Comparison of ENCODE assay signal across 14 cellular contexts in genomic region chr18:78542204-78542603, GRCh38.
DNase-seq lines count a peak whose midpoint lies in the region; ATAC-seq and TF ChIP-seq lines count a peak whose summit lies in the region.
"Had no signal": no experiment of that assay in that cellular context is flagged by ENCODE, and none has a peak within 500 bp of the region (broad histone marks: within the 10 kb centered on the region; RNA-seq: fewer than 3 reads in every experiment).

No MANE protein-coding gene starts in this region.

- ATAC-seq in heart right ventricle: peak; percentile 49 to 97 (median 86)
- no peak for ATAC-seq in HG03135 (IDR thresholded peaks at IDR 0.05; ENCODE audit: unreplicated experiment)
- no peak for ATAC-seq in T-cell (replicated peaks in 1 of 4)
- ATAC-seq: activated T-cell treated with anti-CD3 and anti-CD28 coated beads, Interleukin-2, amount 50 U/mL, for 72 hours; naive thymus-derived CD8-positive, alpha-beta T cell had no signal

- H3K4me1 ChIP-seq in heart right ventricle (peaks cover 0 to 22% (median 11%) of the 10 kb centered on the region in 9 donors), prostate gland (replicated peaks) (no peaks in the 10 kb centered on the region)

- CTCF ChIA-PET in RWPE1 (lab: Yijun Ruan, JAX) (no interaction called here), T-cell (lab: Charles Lee) (interaction anchor here in 1 of 2 donors (1.2 kb wide), 1 partner anchor 10 kb away, joined by 3 read pairs; no protein-coding TSS in a partner anchor)

- H3K9me3 Mint-ChIP-seq in T-cell: no peaks in the 10 kb centered on the region
- H3K9me3 Mint-ChIP-seq: activated T-cell treated with anti-CD3 and anti-CD28 coated beads, Interleukin-2, amount 50 U/mL, for 72 hours had no signal

- TF ChIP-seq CTCF in RWPE1 (conservative IDR thresholded peaks at IDR 0.05; ENCODE audit: low read depth) (no peak), heart right ventricle (IDR thresholded peaks at IDR 0.05) (no peak), prostate gland (IDR thresholded peaks at IDR 0.05) (no peak)

- H3K36me3 ChIP-seq in H7 (replicated peaks; ENCODE audit: control insufficient read depth, insufficient read depth, low read length): no peaks in the 10 kb centered on the region
- no peaks in the 10 kb centered on the region for H3K36me3 ChIP-seq in heart right ventricle
- H3K36me3 ChIP-seq in prostate gland: no peaks in the 10 kb centered on the region
- H3K36me3 ChIP-seq: thoracic aorta had no signal

- H3K9me3 ChIP-seq in heart right ventricle: no peaks in the 10 kb centered on the region
- no peaks in the 10 kb centered on the region for H3K9me3 ChIP-seq in prostate gland
- H3K9me3 ChIP-seq: thoracic aorta had no signal

- 7 to 18% methylated on average over 4 of the region's 4 CpGs for WGBS in heart right ventricle, 2 donors
- WGBS in prostate gland: 2% methylated on average over 4 of the region's 4 CpGs

- H3K4me1 Mint-ChIP-seq in T-cell: peaks cover 0 to 7% (median 0%) of the 10 kb centered on the region in 3 donors
- H3K4me1 Mint-ChIP-seq: naive thymus-derived CD8-positive, alpha-beta T cell had no signal

- no peak for TF ChIP-seq POLR2A in prostate gland (IDR thresholded peaks at IDR 0.05)

- H3K4me3 Mint-ChIP-seq in T-cell: no peak overlapping the region
- H3K4me3 Mint-ChIP-seq: activated T-cell treated with anti-CD3 and anti-CD28 coated beads, Interleukin-2, amount 50 U/mL, for 72 hours; naive thymus-derived CD8-positive, alpha-beta T cell had no signal

- no peak overlapping the region for H3K27ac Mint-ChIP-seq in T-cell
- H3K27ac Mint-ChIP-seq: activated T-cell treated with anti-CD3 and anti-CD28 coated beads, Interleukin-2, amount 50 U/mL, for 72 hours; naive thymus-derived CD8-positive, alpha-beta T cell had no signal

- DNase-seq in H7: peak; percentile 59
- DNase-seq in RWPE1 (ENCODE audit: low spot score): peak; percentile 59
- DNase-seq in heart right ventricle: peak; percentile 54 to 72
- peak; percentile 92 for DNase-seq in prostate gland (ENCODE audit: low spot score)
- no peak for DNase-seq in NCI-H2029 (lab: John Stamatoyannopoulos, UW)
- DNase-seq in iPS-NIHi7 (ENCODE audit: extremely low spot score): no peak
- DNase-seq in T-cell: no peak
- DNase-seq: activated T-cell treated with anti-CD3 and anti-CD28 coated beads, Interleukin-2, amount 50 U/mL, for 72 hours; glutamatergic neuron; naive thymus-derived CD8-positive, alpha-beta T cell; NCI-H82; stimulated activated CD4-positive, alpha-beta T cell treated with anti-CD3 and anti-CD28 coated beads, Interleukin-2, amount 100 ng/mL, for 48 hours had no signal

- H3K27me3 Mint-ChIP-seq in T-cell: no peaks in the 10 kb centered on the region

- POLR2A ChIA-PET in RWPE1 (lab: Yijun Ruan, JAX; ENCODE audit: low non-redundant PET) (no interaction called here), T-cell (lab: Charles Lee) (no interaction called here)

- intact Hi-C loops in heart right ventricle (cut with DNase I) (no loop called here), prostate gland (cut with DNase I) (no loop called here)

- H3K27ac ChIP-seq in RWPE1 (peak overlapping the region; percentile 75), heart right ventricle (peak overlapping the region in 2 of 10 donors; percentile 23 to 56), prostate gland (no peak overlapping the region)
- H3K27ac ChIP-seq: thoracic aorta had no signal

- H3K4me3 ChIP-seq in H7 (ENCODE audit: insufficient read depth, low read depth, low read length) (no peak overlapping the region), heart right ventricle (no peak overlapping the region), prostate gland (no peak overlapping the region)
- H3K4me3 ChIP-seq: thoracic aorta had no signal

- no peaks in the 10 kb centered on the region for H3K36me3 Mint-ChIP-seq in T-cell
- H3K36me3 Mint-ChIP-seq: naive thymus-derived CD8-positive, alpha-beta T cell had no signal

- no peaks in the 10 kb centered on the region for H3K27me3 ChIP-seq in H7 (ENCODE audit: control insufficient read depth, insufficient read depth, low read length)
- H3K27me3 ChIP-seq in heart right ventricle: no peaks in the 10 kb centered on the region
- H3K27me3 ChIP-seq in prostate gland (replicated peaks; ENCODE audit: insufficient read depth): no peaks in the 10 kb centered on the region

Comparison
In these comparisons a context has a peak if more than half of its experiments do, and no peak if none do; other contexts are left out.
1. DNase-seq: peak in H7 (single experiment), RWPE1 (single experiment), heart right ventricle (2 of 2) and prostate gland (single experiment); none in NCI-H2029 (single experiment), iPS-NIHi7 (single experiment) and T-cell (0 of 34).
2. ATAC-seq: peak in heart right ventricle (8 of 8); none in HG03135 (single experiment) and T-cell (0 of 4).